ENCODE assay signal across 8 cellular contexts in the genomic region with DNA sequence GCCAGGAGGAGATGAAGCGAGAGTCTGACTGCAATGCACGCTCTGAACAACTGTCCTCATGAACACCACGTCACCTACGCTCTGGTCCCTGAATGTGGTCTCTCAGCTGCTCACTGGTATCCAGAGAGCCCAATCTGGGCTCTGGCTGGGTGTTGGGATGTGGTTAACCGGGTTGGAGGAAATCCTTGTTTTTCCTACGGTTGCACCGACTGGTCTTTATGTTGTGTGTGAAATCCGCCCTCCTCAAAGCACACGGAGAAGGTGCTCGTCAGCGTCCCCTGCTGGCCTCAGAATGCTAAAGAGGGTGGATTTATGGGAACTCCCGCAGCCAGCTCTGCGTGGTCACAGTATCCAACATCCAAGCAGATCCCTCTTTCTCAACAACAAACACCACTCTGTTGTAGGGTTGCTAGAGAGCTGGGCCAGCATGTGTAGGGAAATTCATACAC. TPM values are rescaled to one million over a fixed set of nuclear protein-coding genes. Genes with fewer than 3 reads are reported as not detected.
A peak's percentile ranks its signal among the peaks of the same experiment; 100 is the strongest.
DNase-seq lines count a peak whose midpoint lies in the region; ATAC-seq, FAIRE-seq and TF ChIP-seq lines count a peak whose summit lies in the region.

No MANE protein-coding gene starts in this region.

- TF ChIP-seq EP300 in suprapubic skin (IDR thresholded peaks at IDR 0.05): no peak

- H3K36me3 ChIP-seq in H7 (replicated peaks; ENCODE audit: control insufficient read depth, insufficient read depth, low read length) (no peaks in the 10 kb centered on the region), neural progenitor cell (no peaks in the 10 kb centered on the region), suprapubic skin (no peaks in the 10 kb centered on the region)

- peaks cover 10% of the 10 kb centered on the region for H3K4me1 ChIP-seq in neural progenitor cell
- H3K4me1 ChIP-seq in suprapubic skin: no peaks in the 10 kb centered on the region

- H3K4me3 ChIP-seq in H7 (ENCODE audit: insufficient read depth, low read depth, low read length) (no peak overlapping the region), cardiac fibroblast (replicated peaks in 1 of 2; ENCODE audit: low read depth in 2 of 2, low read length in 2 of 2) (no peak overlapping the region), neural progenitor cell (no peak overlapping the region), suprapubic skin (no peak overlapping the region)

- no peak overlapping the region for H3K4me3 Mint-ChIP-seq in neural progenitor cell

- no peak for TF ChIP-seq POLR2A in suprapubic skin (IDR thresholded peaks at IDR 0.05)

- peaks cover 29% of the 10 kb centered on the region for H3K4me1 Mint-ChIP-seq in neural progenitor cell

- peak overlapping the region; percentile 27 for H2AFZ ChIP-seq in neural progenitor cell (replicated peaks)

- H3K9me3 ChIP-seq in neural progenitor cell (ENCODE audit: low read depth) (no peaks in the 10 kb centered on the region), suprapubic skin (no peaks in the 10 kb centered on the region)

- peak; percentile 62 for ATAC-seq in SK-N-SH treated with all-trans-retinoic acid at 6 μM for 48 hours

- peaks cover 4% of the 10 kb centered on the region for H3F3A ChIP-seq in neural progenitor cell (ENCODE audit: low read depth)

- peak; percentile 56 for TF ChIP-seq CTCF in cardiac fibroblast (IDR thresholded peaks at IDR 0.05; ENCODE audit: low read depth, low read length)
- TF ChIP-seq CTCF in neural progenitor cell (IDR thresholded peaks at IDR 0.05): peak; percentile 67
- peak in 1 of 2 donors; percentile 10 for TF ChIP-seq CTCF in suprapubic skin (IDR thresholded peaks at IDR 0.05)

- H3K27ac ChIP-seq in neural progenitor cell (no peak overlapping the region), suprapubic skin (no peak overlapping the region)

- H3K9me3 Mint-ChIP-seq in neural progenitor cell: no peaks in the 10 kb centered on the region

- H3K36me3 Mint-ChIP-seq in neural progenitor cell: no peaks in the 10 kb centered on the region

- H3K79me2 ChIP-seq in neural progenitor cell (ENCODE audit: low read depth): no peaks in the 10 kb centered on the region

- 88% methylated on average over 9 of the region's 13 CpGs for WGBS in suprapubic skin

- no peak overlapping the region for H3K9ac ChIP-seq in neural progenitor cell

- DNase-seq in Ammon's horn (ENCODE audit: low spot score) (peak; percentile 4), H7 (peak; percentile 57), cardiac fibroblast (ENCODE audit: low read depth in 2 of 2) (peak; percentile 26 to 28), neural progenitor cell (ENCODE audit: low spot score) (peak; percentile 63), suprapubic skin (ENCODE audit: low spot score in 2 of 2) (no peak), A172 (ENCODE audit: low spot score) (no peak), RCC 7860 (ENCODE audit: low spot score) (no peak)

- peaks cover 9% of the 10 kb centered on the region for H3K27me3 ChIP-seq in H7 (ENCODE audit: control insufficient read depth, insufficient read depth, low read length)
- peaks cover 80% of the 10 kb centered on the region for H3K27me3 ChIP-seq in neural progenitor cell
- H3K27me3 ChIP-seq in suprapubic skin: peaks cover 4% of the 10 kb centered on the region

- no peaks in the 10 kb centered on the region for H4K20me1 ChIP-seq in neural progenitor cell (ENCODE audit: low read depth)

- H3K27me3 Mint-ChIP-seq in neural progenitor cell (ENCODE audit: insufficient read depth, low read depth): peaks cover 10% of the 10 kb centered on the region

- H3K4me2 ChIP-seq in neural progenitor cell: no peak overlapping the region

- no peak for FAIRE-seq in RCC 7860 (lab: Jason Lieb, UNC)

- H3K27ac Mint-ChIP-seq in neural progenitor cell: peak overlapping the region; percentile 66

TF ChIP-seq in SK-N-SH treated with all-trans-retinoic acid at 6 μM for 48 hours, 23 proteins besides CTCF, POLR2A, EP300 and RAD21:
- TF ChIP-seq ARNTL (CRISPR knock-in tag; IDR thresholded peaks at IDR 0.05; ENCODE audit: borderline replicate concordance, low read depth) (no peak), TOX (CRISPR knock-in tag; IDR thresholded peaks at IDR 0.05; ENCODE audit: borderline replicate concordance) (no peak), CSDC2 (CRISPR knock-in tag; IDR thresholded peaks at IDR 0.05) (no peak), PPARA (CRISPR knock-in tag; IDR thresholded peaks at IDR 0.05; ENCODE audit: borderline replicate concordance) (no peak)
- TF ChIP-seq, protein P1, sequence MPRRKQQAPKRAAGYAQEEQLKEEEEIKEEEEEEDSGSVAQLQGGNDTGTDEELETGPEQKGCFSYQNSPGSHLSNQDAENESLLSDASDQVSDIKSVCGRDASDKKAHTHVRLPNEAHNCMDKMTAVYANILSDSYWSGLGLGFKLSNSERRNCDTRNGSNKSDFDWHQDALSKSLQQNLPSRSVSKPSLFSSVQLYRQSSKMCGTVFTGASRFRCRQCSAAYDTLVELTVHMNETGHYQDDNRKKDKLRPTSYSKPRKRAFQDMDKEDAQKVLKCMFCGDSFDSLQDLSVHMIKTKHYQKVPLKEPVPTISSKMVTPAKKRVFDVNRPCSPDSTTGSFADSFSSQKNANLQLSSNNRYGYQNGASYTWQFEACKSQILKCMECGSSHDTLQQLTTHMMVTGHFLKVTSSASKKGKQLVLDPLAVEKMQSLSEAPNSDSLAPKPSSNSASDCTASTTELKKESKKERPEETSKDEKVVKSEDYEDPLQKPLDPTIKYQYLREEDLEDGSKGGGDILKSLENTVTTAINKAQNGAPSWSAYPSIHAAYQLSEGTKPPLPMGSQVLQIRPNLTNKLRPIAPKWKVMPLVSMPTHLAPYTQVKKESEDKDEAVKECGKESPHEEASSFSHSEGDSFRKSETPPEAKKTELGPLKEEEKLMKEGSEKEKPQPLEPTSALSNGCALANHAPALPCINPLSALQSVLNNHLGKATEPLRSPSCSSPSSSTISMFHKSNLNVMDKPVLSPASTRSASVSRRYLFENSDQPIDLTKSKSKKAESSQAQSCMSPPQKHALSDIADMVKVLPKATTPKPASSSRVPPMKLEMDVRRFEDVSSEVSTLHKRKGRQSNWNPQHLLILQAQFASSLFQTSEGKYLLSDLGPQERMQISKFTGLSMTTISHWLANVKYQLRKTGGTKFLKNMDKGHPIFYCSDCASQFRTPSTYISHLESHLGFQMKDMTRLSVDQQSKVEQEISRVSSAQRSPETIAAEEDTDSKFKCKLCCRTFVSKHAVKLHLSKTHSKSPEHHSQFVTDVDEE (CRISPR knock-in tag; IDR thresholded peaks at IDR 0.05): no peak

RNA-seq across cellular contexts. Expression of a gene that starts 51.8 kb away (rescaled TPM):
- 8.0 and 25.6 TPM in 2 replicates for total RNA-seq in H7 (2014; rRNA removed; shearing (Covaris generic))
- total RNA-seq in neural progenitor cell (ENCODE audit: low replicate concordance): 1.9 and 2.1 TPM in 2 replicates
- 10 to 100 TPM; 25.5 to 59.8 (median 49.7) TPM for total RNA-seq in suprapubic skin
- 17.0 and 17.9 TPM in 2 replicates for total RNA-seq in A172 (2014; rRNA removed; shearing (Covaris generic))

Comparison
In these comparisons a context has a peak if more than half of its experiments do, and no peak if none do; other contexts are left out.
1. DNase-seq: peak in Ammon's horn (single experiment), H7 (single experiment), cardiac fibroblast (2 of 2) and neural progenitor cell (single experiment); none in suprapubic skin (0 of 2), A172 (single experiment) and RCC 7860 (single experiment).